Comparison of ENCODE assay signal across 9 cellular contexts in the genomic region with DNA sequence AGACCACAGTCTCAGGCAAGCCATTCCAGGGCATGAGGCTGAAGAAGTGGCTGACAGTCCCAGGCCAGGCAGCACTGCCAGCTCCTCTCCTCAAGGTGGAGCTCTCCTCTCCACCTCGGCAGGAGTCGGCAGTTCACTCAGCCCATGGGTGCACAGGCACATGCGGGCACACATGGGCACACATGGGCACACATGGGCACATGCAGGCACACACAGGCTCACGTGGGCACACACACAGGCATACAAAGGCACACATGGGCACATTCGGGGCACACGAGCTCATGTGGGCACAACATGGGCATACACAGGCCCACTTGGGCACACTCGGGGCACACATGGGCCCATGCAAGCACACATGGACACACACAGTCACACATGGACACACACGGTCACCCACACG.
DNase-seq lines count a peak whose midpoint lies in the region; ATAC-seq and TF ChIP-seq lines count a peak whose summit lies in the region.
"Had no signal": no experiment of that assay in that cellular context is flagged by ENCODE, and none has a peak within 500 bp of the region (broad histone marks: within the 10 kb centered on the region; RNA-seq: fewer than 3 reads in every experiment).

No MANE protein-coding gene starts in this region.

- H3K9me3 Mint-ChIP-seq in MCF 10A (ENCODE audit: unreplicated experiment) (no peaks in the 10 kb centered on the region), neural progenitor cell (no peaks in the 10 kb centered on the region)

- no peak overlapping the region for H3K4me3 ChIP-seq in neural progenitor cell
- H3K4me3 ChIP-seq: adrenal gland had no signal

- no peak overlapping the region for H3K9ac ChIP-seq in neural progenitor cell

- no peak overlapping the region for H2AFZ ChIP-seq in neural progenitor cell (replicated peaks)

- no peaks in the 10 kb centered on the region for H3K36me3 ChIP-seq in neural progenitor cell
- H3K36me3 ChIP-seq: adrenal gland had no signal

- CTCF ChIA-PET in MCF 10A (lab: Yijun Ruan, JAX), result interaction anchor here (0.6 to 1.0 kb wide), 2 partner anchors 12 to 65 kb away, joined by 3 read pairs; partner anchors contain the start of gene TAF1B

- H3K27me3 Mint-ChIP-seq in MCF 10A (ENCODE audit: insufficient read depth, unreplicated experiment) (no peaks in the 10 kb centered on the region), neural progenitor cell (ENCODE audit: insufficient read depth, low read depth) (peaks cover 12% of the 10 kb centered on the region)

- intact Hi-C loops in MCF 10A (cut with micrococcal nuclease), result no loop called here

- H3K36me3 Mint-ChIP-seq in MCF 10A (ENCODE audit: insufficient read depth, unreplicated experiment) (no peaks in the 10 kb centered on the region), neural progenitor cell (peaks cover 2% of the 10 kb centered on the region)

- H3K4me3 Mint-ChIP-seq in MCF 10A (ENCODE audit: unreplicated experiment) (no peak overlapping the region), neural progenitor cell (peak overlapping the region; percentile 18)

- no peaks in the 10 kb centered on the region for H3K79me2 ChIP-seq in neural progenitor cell (ENCODE audit: low read depth)

- no TSS peak for BruUV-seq in MCF 10A (replicated peaks; lab: Mats Ljungman, UMichigan)

- TF ChIP-seq CTCF in MCF 10A (IDR thresholded peaks at IDR 0.05; ENCODE audit: unreplicated experiment), result no peak
- peak; percentile 53 for TF ChIP-seq CTCF in neural progenitor cell (IDR thresholded peaks at IDR 0.05)

- peak; percentile 41 for TF ChIP-seq RAD21 in Ishikawa (IDR thresholded peaks at IDR 0.05; ENCODE audit: low read depth)

- no peak for TF ChIP-seq EP300 in Ishikawa (IDR thresholded peaks at IDR 0.05; ENCODE audit: borderline replicate concordance)

- H3K27ac Mint-ChIP-seq in MCF 10A (ENCODE audit: low read depth, unreplicated experiment) (no peak overlapping the region), neural progenitor cell (peak overlapping the region; percentile 78)

- H4K20me1 ChIP-seq in neural progenitor cell (ENCODE audit: low read depth), result no peaks in the 10 kb centered on the region

- no peaks in the 10 kb centered on the region for H3F3A ChIP-seq in neural progenitor cell (ENCODE audit: low read depth)

- no peaks in the 10 kb centered on the region for H3K27me3 ChIP-seq in neural progenitor cell
- H3K27me3 ChIP-seq: adrenal gland had no signal

- POLR2A ChIA-PET in MCF 10A (lab: Yijun Ruan, JAX), result no interaction called here

- no peak for ATAC-seq in HG02588 (IDR thresholded peaks at IDR 0.05; ENCODE audit: unreplicated experiment)

- H3K4me1 Mint-ChIP-seq in MCF 10A (ENCODE audit: insufficient read depth, unreplicated experiment) (peaks cover 17% of the 10 kb centered on the region), neural progenitor cell (peaks cover 39% of the 10 kb centered on the region)

- H3K4me1 ChIP-seq in neural progenitor cell, result no peaks in the 10 kb centered on the region
- H3K4me1 ChIP-seq: adrenal gland had no signal

- no peaks in the 10 kb centered on the region for H3K9me3 ChIP-seq in neural progenitor cell (ENCODE audit: low read depth)
- H3K9me3 ChIP-seq: adrenal gland had no signal

- no peak overlapping the region for H3K4me2 ChIP-seq in neural progenitor cell

- DNase-seq in DMS53 (lab: John Stamatoyannopoulos, UW) (peak; percentile 61), DMS53 treated with DMSO at 0.1 percent for 48 hours (lab: John Stamatoyannopoulos, UW; ENCODE audit: unreplicated experiment) (no peak), MCF 10A (ENCODE audit: unreplicated experiment) (peak; percentile 61), neural progenitor cell (ENCODE audit: low spot score) (no peak), GOT3 (lab: John Stamatoyannopoulos, UW) (no peak), NCI-H1436 treated with DMSO at 0.1 percent for 48 hours (lab: John Stamatoyannopoulos, UW) (no peak)

- no peak overlapping the region for H3K27ac ChIP-seq in neural progenitor cell
- H3K27ac ChIP-seq: adrenal gland had no signal

TF ChIP-seq in Ishikawa, 13 proteins besides CTCF, POLR2A, EP300 and RAD21:
- no peak for TF ChIP-seq TAF1 (IDR thresholded peaks at IDR 0.05; ENCODE audit: low read depth)
- no peak for TF ChIP-seq EGR1 (IDR thresholded peaks at IDR 0.05)
- no peak for TF ChIP-seq ZBTB7A (IDR thresholded peaks at IDR 0.05; ENCODE audit: low read depth)
- TF ChIP-seq REST (IDR thresholded peaks at IDR 0.05; ENCODE audit: low read depth), result no peak
- TF ChIP-seq, protein P1, sequence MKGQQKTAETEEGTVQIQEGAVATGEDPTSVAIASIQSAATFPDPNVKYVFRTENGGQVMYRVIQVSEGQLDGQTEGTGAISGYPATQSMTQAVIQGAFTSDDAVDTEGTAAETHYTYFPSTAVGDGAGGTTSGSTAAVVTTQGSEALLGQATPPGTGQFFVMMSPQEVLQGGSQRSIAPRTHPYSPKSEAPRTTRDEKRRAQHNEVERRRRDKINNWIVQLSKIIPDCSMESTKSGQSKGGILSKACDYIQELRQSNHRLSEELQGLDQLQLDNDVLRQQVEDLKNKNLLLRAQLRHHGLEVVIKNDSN (IDR thresholded peaks at IDR 0.05), result no peak
- no peak for TF ChIP-seq YY1 (IDR thresholded peaks at IDR 0.05; ENCODE audit: low read depth)
- TF ChIP-seq TCF12 (IDR thresholded peaks at IDR 0.05; ENCODE audit: low read depth), result no peak

Comparison
In these comparisons a context has a peak if more than half of its experiments do, and no peak if none do; other contexts are left out.
1. DNase-seq: peak in DMS53 (single experiment) and MCF 10A (single experiment); none in DMS53 treated with DMSO at 0.1 percent for 48 hours (single experiment), neural progenitor cell (single experiment), GOT3 (single experiment) and NCI-H1436 treated with DMSO at 0.1 percent for 48 hours (single experiment).